In genomic region chr18:46563317-46563716, GRCh38 we compare ENCODE assay signal across 12 cellular contexts.
"Had no signal": no experiment of that assay in that cellular context is flagged by ENCODE, and none has a peak within 500 bp of the region (broad histone marks: within the 10 kb centered on the region; RNA-seq: fewer than 3 reads in every experiment).

No MANE protein-coding gene starts in this region.

- H3K27me3 ChIP-seq: foreskin keratinocyte, neutrophil had no signal

- ATAC-seq: activated naive CD8-positive, alpha-beta T cell treated with anti-CD3 and anti-CD28 coated beads, Interleukin-2, amount 50 U/mL, for 24 hours; activated T-helper 17 cell treated with anti-CD3 and anti-CD28 coated beads, Interleukin-2, amount 50 U/mL, for 72 hours; foreskin keratinocyte; left lobe of liver; mucosa of descending colon; naive thymus-derived CD8-positive, alpha-beta T cell had no signal

- DNase-seq: activated CD4-positive, alpha-beta T cell treated with anti-CD3 and anti-CD28 coated beads, Interleukin-2, amount 50 U/mL, for 48 hours; activated naive CD4-positive, alpha-beta T cell treated with anti-CD3 and anti-CD28 coated beads for 36 hours; activated naive CD8-positive, alpha-beta T cell treated with anti-CD3 and anti-CD28 coated beads, Interleukin-2, amount 50 U/mL, for 24 hours; aorta; effector memory CD4-positive, alpha-beta T cell; foreskin keratinocyte; mucosa of descending colon; naive thymus-derived CD8-positive, alpha-beta T cell; stimulated activated CD4-positive, alpha-beta T cell treated with anti-CD3 and anti-CD28 coated beads, Interleukin-1b, Interleukin-23, amount 100 ng/mL, for 48 hours had no signal

- H3K36me3 Mint-ChIP-seq: naive thymus-derived CD8-positive, alpha-beta T cell had no signal

- H3K4me1 Mint-ChIP-seq: activated naive CD8-positive, alpha-beta T cell treated with anti-CD3 and anti-CD28 coated beads, Interleukin-2, amount 50 U/mL, for 24 hours; activated T-helper 17 cell treated with anti-CD3 and anti-CD28 coated beads, Interleukin-2, amount 50 U/mL, for 72 hours; naive thymus-derived CD8-positive, alpha-beta T cell had no signal

- H3K27ac Mint-ChIP-seq: activated naive CD4-positive, alpha-beta T cell treated with anti-CD3 and anti-CD28 coated beads for 36 hours; activated T-helper 17 cell treated with anti-CD3 and anti-CD28 coated beads, Interleukin-2, amount 50 U/mL, for 72 hours; naive thymus-derived CD8-positive, alpha-beta T cell had no signal

- H3K4me3 Mint-ChIP-seq: activated naive CD4-positive, alpha-beta T cell treated with anti-CD3 and anti-CD28 coated beads for 36 hours; activated naive CD8-positive, alpha-beta T cell treated with anti-CD3 and anti-CD28 coated beads, Interleukin-2, amount 50 U/mL, for 24 hours; activated T-helper 17 cell treated with anti-CD3 and anti-CD28 coated beads, Interleukin-2, amount 50 U/mL, for 72 hours; naive thymus-derived CD8-positive, alpha-beta T cell had no signal

- H3K9me3 Mint-ChIP-seq: activated naive CD4-positive, alpha-beta T cell treated with anti-CD3 and anti-CD28 coated beads for 36 hours; activated naive CD8-positive, alpha-beta T cell treated with anti-CD3 and anti-CD28 coated beads, Interleukin-2, amount 50 U/mL, for 24 hours; activated T-helper 17 cell treated with anti-CD3 and anti-CD28 coated beads, Interleukin-2, amount 50 U/mL, for 72 hours; naive thymus-derived CD8-positive, alpha-beta T cell had no signal

- H3K4me3 ChIP-seq: mucosa of descending colon had no signal
